In the genomic region with DNA sequence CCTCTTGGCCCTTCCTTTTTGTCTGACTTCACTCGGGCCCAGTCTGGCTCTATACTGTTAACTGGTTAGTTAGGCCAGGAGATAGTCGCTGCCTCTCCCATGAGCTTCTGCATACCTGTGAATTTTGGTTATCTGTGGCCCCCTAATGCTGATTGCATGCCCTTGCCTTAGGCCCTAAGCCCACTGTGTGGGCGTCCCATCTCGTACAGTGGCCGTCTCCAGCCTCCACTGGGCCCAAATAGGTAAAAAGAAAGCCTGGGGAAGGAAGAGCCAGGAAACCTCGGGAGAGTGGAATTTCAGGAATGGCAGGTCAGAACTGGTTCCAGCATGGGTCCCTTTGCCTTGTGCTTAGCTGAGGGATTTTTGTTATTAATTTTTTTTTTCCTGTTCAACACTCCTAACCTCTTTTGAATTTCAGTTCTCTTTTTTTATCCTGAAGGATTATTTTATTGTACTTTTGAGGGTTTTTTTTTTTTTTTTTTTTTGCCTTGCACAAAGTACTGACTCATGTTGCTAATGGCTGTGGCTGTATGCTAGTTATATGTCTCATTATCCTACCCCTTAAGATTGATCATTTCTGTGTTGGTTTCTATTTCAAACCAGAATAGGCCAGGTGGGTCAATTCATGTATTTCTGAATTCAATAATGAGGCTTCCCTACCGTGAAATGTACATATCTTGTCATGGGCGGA, we compare ENCODE assay signal across 8 cellular contexts. TPM values are rescaled to one million over a fixed set of nuclear protein-coding genes. Genes with fewer than 3 reads are reported as not detected.
DNase-seq lines count a peak whose midpoint lies in the region; FAIRE-seq and TF ChIP-seq lines count a peak whose summit lies in the region.

No MANE protein-coding gene starts in this region.

- H3K9me3 ChIP-seq in NT2/D1 (ENCODE audit: insufficient read depth, low read length) (no peaks in the 10 kb centered on the region), endocrine pancreas (ENCODE audit: control insufficient read depth, low read length) (no peaks in the 10 kb centered on the region)

- peak overlapping the region; percentile 91 for H3K4me3 Mint-ChIP-seq in osteocyte (ENCODE audit: unreplicated experiment)

- H3K4me3 ChIP-seq in NT2/D1 (ENCODE audit: insufficient read length, low read depth) (peak overlapping the region; percentile 27), endocrine pancreas (ENCODE audit: control insufficient read depth, insufficient read depth, low read length) (peak overlapping the region; percentile 60)

- no peak for TF ChIP-seq POLR2A in GM12891 (IDR thresholded peaks at IDR 0.05; ENCODE audit: low read depth, low read length)

- peaks cover 66% of the 10 kb centered on the region for H3K4me1 Mint-ChIP-seq in osteocyte (ENCODE audit: unreplicated experiment)

- H3K36me3 Mint-ChIP-seq in osteocyte (ENCODE audit: unreplicated experiment), result no peaks in the 10 kb centered on the region

- DNase-seq in EL (peak; percentile 48), NT2/D1 (ENCODE audit: low read depth, low spot score) (no peak), osteocyte (ENCODE audit: extremely low spot score, unreplicated experiment) (no peak), SIG-M5 treated with dmso at 0.1 percent for 504 hours (lab: John Stamatoyannopoulos, UW; ENCODE audit: unreplicated experiment) (no peak), A172 (ENCODE audit: low spot score) (no peak), GM12891 (ENCODE audit: insufficient read length, low spot score) (no peak), epidermal melanocyte (ENCODE audit: insufficient read length, low spot score) (no peak)

- H3K36me3 ChIP-seq in NT2/D1 (ENCODE audit: insufficient read depth, insufficient read length, low read length), result peaks cover 19% of the 10 kb centered on the region
- H3K36me3 ChIP-seq in endocrine pancreas (ENCODE audit: control insufficient read depth, insufficient read depth, low read length), result no peaks in the 10 kb centered on the region

- no peak for TF ChIP-seq CTCF in osteocyte (IDR thresholded peaks at IDR 0.05)

- H3K9me3 Mint-ChIP-seq in osteocyte (ENCODE audit: unreplicated experiment), result no peaks in the 10 kb centered on the region

- peak overlapping the region; percentile 81 for H3K9ac ChIP-seq in NT2/D1 (ENCODE audit: insufficient read length, low read depth)
- no peak overlapping the region for H3K9ac ChIP-seq in endocrine pancreas (ENCODE audit: control insufficient read depth, insufficient read depth, low read length)

- H3K27me3 ChIP-seq in NT2/D1 (ENCODE audit: insufficient read depth, insufficient read length) (no peaks in the 10 kb centered on the region), endocrine pancreas (ENCODE audit: control insufficient read depth, insufficient read depth, low read length) (no peaks in the 10 kb centered on the region)

- peak overlapping the region; percentile 96 for H3K27ac Mint-ChIP-seq in osteocyte (ENCODE audit: unreplicated experiment)

- peaks cover 12% of the 10 kb centered on the region for H3K4me1 ChIP-seq in NT2/D1 (ENCODE audit: insufficient read depth, insufficient read length)
- H3K4me1 ChIP-seq in endocrine pancreas (ENCODE audit: control insufficient read depth, insufficient read depth, low read length), result no peaks in the 10 kb centered on the region

- FAIRE-seq in GM12891 (lab: Jason Lieb, UNC), result no peak

- H3K27me3 Mint-ChIP-seq in osteocyte (ENCODE audit: unreplicated experiment), result no peaks in the 10 kb centered on the region

TF ChIP-seq in GM12891, 5 proteins besides CTCF, POLR2A, EP300 and RAD21:
- TF ChIP-seq POLR2AphosphoS5 (IDR thresholded peaks at IDR 0.05; ENCODE audit: low read depth, low read length) (no peak), PAX5 (IDR thresholded peaks at IDR 0.05; ENCODE audit: insufficient read depth, low read length, severe bottlenecking) (no peak), SPI1 (IDR thresholded peaks at IDR 0.05; ENCODE audit: low read depth, low read length) (no peak), TAF1 (IDR thresholded peaks at IDR 0.05; ENCODE audit: low read depth, low read length) (no peak), POU2F2 (IDR thresholded peaks at IDR 0.05; ENCODE audit: low read depth, low read length) (no peak)

RNA-seq across cellular contexts. Expression of gene PRRC2B, which starts 3.4 kb away (rescaled TPM):
- total RNA-seq in osteocyte, result 285 and 290 TPM in 2 replicates
- 26.2 and 49.1 TPM in 2 replicates for total RNA-seq in A172 (2014; rRNA removed; shearing (Covaris generic))
- polyA plus RNA-seq in GM12891 (2012; ENCODE audit: low read depth, missing spikeins), result 42.1 TPM
